Comparison of ENCODE assay signal across 8 cellular contexts in the genomic region with DNA sequence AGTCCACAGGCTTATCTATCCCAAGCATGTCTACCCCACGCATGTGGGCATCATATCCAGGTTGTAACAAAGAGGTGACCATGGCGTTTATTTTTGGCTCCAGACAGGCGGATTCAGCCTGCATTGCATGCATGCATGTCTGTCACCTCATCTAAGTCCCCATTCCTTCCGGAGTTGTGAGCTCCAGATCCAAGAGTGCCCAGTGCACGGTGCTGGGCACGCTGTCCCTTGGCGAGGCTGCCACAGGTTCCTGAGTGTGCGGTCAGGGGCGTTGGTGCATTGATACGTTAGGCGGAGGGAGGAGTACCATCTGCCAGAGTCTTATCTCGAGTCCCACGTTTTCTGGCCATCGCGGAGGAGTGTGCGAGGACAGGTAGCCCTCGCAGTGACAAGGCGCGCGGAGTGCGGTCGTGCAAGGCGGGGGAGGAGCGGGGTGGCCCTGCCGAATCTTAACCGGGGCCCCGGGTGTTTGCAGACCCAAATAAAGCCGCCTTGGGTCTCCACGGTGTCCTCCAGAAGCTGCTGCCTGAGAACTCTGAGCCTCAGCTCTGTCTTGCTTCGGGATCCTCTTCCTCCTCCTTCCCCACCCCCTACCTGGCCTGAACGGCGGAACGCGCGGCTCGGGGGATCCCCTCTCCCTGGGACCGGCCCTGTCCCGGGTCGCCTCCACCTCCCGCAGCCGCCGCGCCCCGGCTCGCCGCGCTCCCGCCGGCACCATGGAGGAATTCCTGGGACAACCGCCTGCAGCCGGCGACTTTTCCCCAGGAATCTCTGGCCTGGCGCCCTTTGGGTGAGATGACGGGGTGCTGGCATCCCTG. TPM values are rescaled to one million over a fixed set of nuclear protein-coding genes. Genes with fewer than 3 reads are reported as not detected.
A peak's percentile ranks its signal among the peaks of the same experiment; 100 is the strongest.
DNase-seq lines count a peak whose midpoint lies in the region; ATAC-seq and TF ChIP-seq lines count a peak whose summit lies in the region.

No MANE protein-coding gene starts in this region.

- no peak for ATAC-seq in HG02763 (IDR thresholded peaks at IDR 0.05; ENCODE audit: unreplicated experiment)

- WGBS in iPS DF 6.9 (ENCODE audit: insufficient coverage, insufficient read length) = no CpG with 5 or more reads among the region's 54 CpGs
- WGBS in suprapubic skin = 4% methylated on average over 24 of the region's 54 CpGs

- H3K4me1 ChIP-seq in Peyer's patch = peaks cover 0 to 4% (median 0%) of the 10 kb centered on the region in 4 donors
- peaks cover 2% of the 10 kb centered on the region; the same call in 1 of the 2 replicates for H3K4me1 ChIP-seq in iPS DF 6.9 (ENCODE audit: control insufficient read depth, insufficient read depth, low read length)
- peaks cover 14% of the 10 kb centered on the region for H3K4me1 ChIP-seq in suprapubic skin

- TF ChIP-seq CTCF in Peyer's patch (IDR thresholded peaks at IDR 0.05) = no peak
- TF ChIP-seq CTCF in suprapubic skin (IDR thresholded peaks at IDR 0.05) = no peak

- H3K9me3 ChIP-seq in Peyer's patch (no peaks in the 10 kb centered on the region), iPS DF 6.9 (ENCODE audit: control insufficient read depth, insufficient read depth, low read length) (no peaks in the 10 kb centered on the region), suprapubic skin (no peaks in the 10 kb centered on the region)

- no peaks in the 10 kb centered on the region for H3K27me3 ChIP-seq in Peyer's patch
- peaks cover 22% of the 10 kb centered on the region for H3K27me3 ChIP-seq in iPS DF 6.9 (ENCODE audit: control insufficient read depth, insufficient read depth, low read length)
- H3K27me3 ChIP-seq in suprapubic skin = peaks cover 32% of the 10 kb centered on the region

- TF ChIP-seq EP300 in suprapubic skin (IDR thresholded peaks at IDR 0.05) = no peak

- in situ Hi-C loops in G401 (cut with HindIII; ENCODE audit: low sequenced_read_pairs) = no loop called here

- no peak for TF ChIP-seq POLR2A in Peyer's patch (IDR thresholded peaks at IDR 0.05)
- TF ChIP-seq POLR2A in suprapubic skin (IDR thresholded peaks at IDR 0.05) = no peak

- H3K4me3 ChIP-seq in Peyer's patch (peak overlapping the region in 3 of 4 donors; percentile 27 to 40 (median 32)), iPS DF 6.9 (ENCODE audit: low read length) (peak overlapping the region; percentile 48; the same call in 1 of the 2 replicates), suprapubic skin (peak overlapping the region; percentile 47)

- H3K27ac ChIP-seq in Peyer's patch (no peak overlapping the region), iPS DF 6.9 (ENCODE audit: low read length) (no peak overlapping the region), suprapubic skin (no peak overlapping the region)

- DNase-seq in NCI-H82 (lab: John Stamatoyannopoulos, UW) (peak; percentile 54), NCI-H82 treated with DMSO at 0.1 percent for 48 hours (lab: John Stamatoyannopoulos, UW; ENCODE audit: unreplicated experiment) (no peak), Peyer's patch (no peak), iPS DF 6.9 (ENCODE audit: low read depth, low spot score) (no peak), suprapubic skin (ENCODE audit: low spot score in 2 of 2) (no peak), G401 (ENCODE audit: low spot score) (no peak), HPDE6-E6E7 (ENCODE audit: extremely low spot score) (no peak)

- H3K36me3 ChIP-seq in Peyer's patch (no peaks in the 10 kb centered on the region), iPS DF 6.9 (ENCODE audit: control insufficient read depth, insufficient read depth, low read length) (no peaks in the 10 kb centered on the region), suprapubic skin (no peaks in the 10 kb centered on the region)

RNA-seq across cellular contexts. Expression of gene GALNTL6, which starts 0.6 kb away (rescaled TPM):
- total RNA-seq in Peyer's patch (under 1 TPM in 2 of 4 donors, not detected in 2; 0.67 to 0.70 TPM), suprapubic skin (1 to 10 TPM in 2 of 4 donors, under 1 TPM in 1, not detected in 1; 0.26 to 4.0 (median 1.5) TPM)
- total RNA-seq in G401 (2014; rRNA removed; shearing (Covaris generic)) = not detected in 2 replicates
